ENCODE assay signal across 1 cellular context in genomic region chr12:121990692-121991603, GRCh38.
TF ChIP-seq lines count a peak whose summit lies in the region.

No MANE protein-coding gene starts in this region.

TF ChIP-seq in GM12878, 131 proteins besides CTCF, POLR2A, EP300 and RAD21 (continued from another document and continues in another):
- TF ChIP-seq ZNF207 (IDR thresholded peaks at IDR 0.05; ENCODE audit: borderline replicate concordance): 0 out of 2 replicates have a peak, but pooled peaks have one; percentile 33
- peak; percentile 98 for TF ChIP-seq BHLHE40 (IDR thresholded peaks at IDR 0.05; ENCODE audit: borderline replicate concordance in 1 of 2, low read depth in 2 of 2, low read length in 1 of 2)
- peak; percentile 92 for TF ChIP-seq EED (IDR thresholded peaks at IDR 0.05; ENCODE audit: low read depth)
- TF ChIP-seq BMI1 (IDR thresholded peaks at IDR 0.05; ENCODE audit: borderline replicate concordance): no peak
- peak; percentile 52; the same call in 1 of the 2 replicates for TF ChIP-seq CREB1 (IDR thresholded peaks at IDR 0.05; ENCODE audit: low read depth)
- no peak for TF ChIP-seq SREBF2 (IDR thresholded peaks at IDR 0.05; ENCODE audit: low read length)
- peak; percentile 69 for TF ChIP-seq BCL3 (IDR thresholded peaks at IDR 0.05; ENCODE audit: borderline replicate concordance, insufficient read depth, low read depth, low read length, poor library complexity, severe bottlenecking)
- TF ChIP-seq TCF12 (IDR thresholded peaks at IDR 0.05; ENCODE audit: low read depth, low read length): peak; percentile 98
- peak; percentile 70 for TF ChIP-seq ATF7 (IDR thresholded peaks at IDR 0.05; ENCODE audit: low read depth)
- no peak for TF ChIP-seq ZNF622 (IDR thresholded peaks at IDR 0.05)
- no peak for TF ChIP-seq ZNF384 (IDR thresholded peaks at IDR 0.05; ENCODE audit: borderline replicate concordance, low read depth, low read length)
- TF ChIP-seq IKZF2 (IDR thresholded peaks at IDR 0.05): peak; percentile 86 to 89
- TF ChIP-seq ZSCAN29 (IDR thresholded peaks at IDR 0.05): no peak; the same call in 1 of the 2 replicates
- peak; percentile 67; the same call in 1 of the 2 replicates for TF ChIP-seq CHD2 (IDR thresholded peaks at IDR 0.05; ENCODE audit: borderline replicate concordance, low read depth, low read length)
- TF ChIP-seq TCF3 (IDR thresholded peaks at IDR 0.05; ENCODE audit: borderline replicate concordance, insufficient read depth, low read depth, low read length): peak; percentile 97
- TF ChIP-seq FOS (IDR thresholded peaks at IDR 0.05; ENCODE audit: borderline replicate concordance, extremely low read depth, insufficient read length): no peak
- peak; percentile 65; the same call in 1 of the 2 replicates for TF ChIP-seq PML (IDR thresholded peaks at IDR 0.05; ENCODE audit: low read length)
- peak; percentile 63 for TF ChIP-seq CUX1 (IDR thresholded peaks at IDR 0.05; ENCODE audit: insufficient replicate concordance, low read depth, low read length)
- TF ChIP-seq ETV6 (conservative IDR thresholded peaks at IDR 0.05 in 1 of 2, IDR thresholded peaks at IDR 0.05 in 1 of 2; ENCODE audit: borderline replicate concordance in 1 of 2, low read depth in 1 of 2): 0 out of 4 replicates have a peak, but pooled peaks of 1 of the 2 experiments have one; percentile 61
- peak; percentile 85 for TF ChIP-seq ZNF217 (IDR thresholded peaks at IDR 0.05)
- TF ChIP-seq BRCA1 (IDR thresholded peaks at IDR 0.05; ENCODE audit: low read depth, low read length): no peak
- 0 out of 2 replicates have a peak, but pooled peaks have one; percentile 25 for TF ChIP-seq TARDBP (IDR thresholded peaks at IDR 0.05; ENCODE audit: borderline replicate concordance)
- TF ChIP-seq ZBTB40 (IDR thresholded peaks at IDR 0.05; ENCODE audit: borderline replicate concordance): no peak
- TF ChIP-seq CHD4 (IDR thresholded peaks at IDR 0.05): no peak
- TF ChIP-seq BCL11A (IDR thresholded peaks at IDR 0.05; ENCODE audit: low read depth, low read length): peak; percentile 98
- no peak for TF ChIP-seq PAX8 (IDR thresholded peaks at IDR 0.05)
- no peak for TF ChIP-seq REST (IDR thresholded peaks at IDR 0.05; ENCODE audit: low read depth, low read length)
- no peak for TF ChIP-seq KDM1A (IDR thresholded peaks at IDR 0.05; ENCODE audit: borderline replicate concordance)
- TF ChIP-seq NKRF (conservative IDR thresholded peaks at IDR 0.05): no peak
- TF ChIP-seq E2F8 (IDR thresholded peaks at IDR 0.05; ENCODE audit: low read depth, partially characterized antibody): no peak
- TF ChIP-seq CBX3 (IDR thresholded peaks at IDR 0.05; ENCODE audit: borderline replicate concordance, low read depth): no peak
- TF ChIP-seq CEBPB (IDR thresholded peaks at IDR 0.05; ENCODE audit: borderline replicate concordance in 1 of 2, low read depth in 2 of 2, low read length in 2 of 2): peak in 1 of 2 experiments; percentile 77; a peak in 2 of 4 replicates
- no peak for TF ChIP-seq LARP7 (IDR thresholded peaks at IDR 0.05)
- no peak for TF ChIP-seq NFXL1 (IDR thresholded peaks at IDR 0.05; ENCODE audit: borderline replicate concordance)
- TF ChIP-seq MXI1 (IDR thresholded peaks at IDR 0.05; ENCODE audit: low read depth, low read length): no peak
- TF ChIP-seq TAF1 (IDR thresholded peaks at IDR 0.05; ENCODE audit: borderline replicate concordance, low read depth, low read length): no peak
- TF ChIP-seq SRF (IDR thresholded peaks at IDR 0.05; ENCODE audit: low read depth in 2 of 2, low read length in 2 of 2): 0 out of 4 replicates have a peak, but pooled peaks of 1 of the 2 experiments have one; percentile 48
- TF ChIP-seq SMC3 (IDR thresholded peaks at IDR 0.05; ENCODE audit: borderline replicate concordance, low read length): no peak
- TF ChIP-seq SMARCA5 (IDR thresholded peaks at IDR 0.05): peak; percentile 87
- TF ChIP-seq ATF3 (IDR thresholded peaks at IDR 0.05; ENCODE audit: borderline replicate concordance, extremely low read depth, low read depth, low read length): 0 out of 2 replicates have a peak, but pooled peaks have one; percentile 23
- TF ChIP-seq STAT1 (conservative IDR thresholded peaks at IDR 0.05): no peak
- TF ChIP-seq MYC (IDR thresholded peaks at IDR 0.05; ENCODE audit: insufficient read depth, insufficient read length, insufficient replicate concordance, low read length, severe bottlenecking): no peak
- TF ChIP-seq FOXK2 (IDR thresholded peaks at IDR 0.05): no peak
- TF ChIP-seq SPI1 (IDR thresholded peaks at IDR 0.05; ENCODE audit: borderline replicate concordance, insufficient read depth, low read depth, low read length): peak; percentile 75
